ENCODE assay signal across 25 cellular contexts in genomic region chr6:50259903-50260302, GRCh38.
"Had no signal": no experiment of that assay in that cellular context is flagged by ENCODE, and none has a peak within 500 bp of the region (broad histone marks: within the 10 kb centered on the region; RNA-seq: fewer than 3 reads in every experiment).

No MANE protein-coding gene starts in this region.

- H3K4me1 ChIP-seq: SJSA1 had no signal

- H3K27me3 ChIP-seq: SJSA1 had no signal

- H3K36me3 ChIP-seq: MG63, SJSA1 had no signal

- H3K4me3 ChIP-seq: MG63, SJSA1, SK-N-MC had no signal

- H3K9me3 ChIP-seq: MG63, SJSA1 had no signal

- DNase-seq: Karpas-422, KG1, MG63, NCI-H1092, NCI-H1105 treated with DMSO at 0.1 percent for 48 hours, NCI-H1417 treated with DMSO at 0.1 percent for 48 hours, NCI-H146, NCI-H1694 treated with DMSO at 0.1 percent for 48 hours, NCI-H2029, NCI-H2081 treated with DMSO at 0.1 percent for 48 hours, NCI-H2171, NCI-H226, NCI-H446, NCI-H510A, NCI-H524 treated with DMSO at 0.1 percent for 48 hours, NCI-H69, NCI-H774, Right ventricle myocardium superior, RPMI8226, SIG-M5 had no signal

- H3K27ac ChIP-seq: HL-60, SJSA1, SK-N-MC had no signal

- FAIRE-seq: HTR-8/SVneo, RCC 7860 had no signal
